ENCODE assay signal across 8 cellular contexts in genomic region chr12:113334786-113335539, GRCh38. TPM values are rescaled to one million over a fixed set of nuclear protein-coding genes. Genes with fewer than 3 reads are reported as not detected.
DNase-seq lines count a peak whose midpoint lies in the region; ATAC-seq and TF ChIP-seq lines count a peak whose summit lies in the region.

SLC8B1 (minus strand) TSS chr12:113335109; CDS start chr12:113332878, 2,231 bp downstream.

- no peaks in the 10 kb centered on the region for H3K4me1 ChIP-seq in ACC112 (ENCODE audit: control insufficient read depth, insufficient read depth, low read length, unreplicated experiment)

- peak; percentile 78 for ATAC-seq in GM18519 (IDR thresholded peaks at IDR 0.05; ENCODE audit: low FRiP score, unreplicated experiment)
- ATAC-seq in HG03045 (IDR thresholded peaks at IDR 0.05; ENCODE audit: unreplicated experiment) = peak; percentile 93

- no peak for TF ChIP-seq CTCF in kidney epithelial cell (IDR thresholded peaks at IDR 0.05; ENCODE audit: insufficient read depth, low read length, poor library complexity, severe bottlenecking)

- no peaks in the 10 kb centered on the region for H3K27me3 ChIP-seq in ACC112 (ENCODE audit: insufficient read depth, low read length)
- H3K27me3 ChIP-seq in kidney epithelial cell (ENCODE audit: control insufficient read depth, insufficient read depth, low read length) = no peaks in the 10 kb centered on the region

- H3K36me3 ChIP-seq in ACC112 (ENCODE audit: insufficient read depth, low read length) (no peaks in the 10 kb centered on the region; the same call in 1 of the 2 replicates), kidney epithelial cell (ENCODE audit: control insufficient read depth, insufficient read depth, low read length) (no peaks in the 10 kb centered on the region)

- peak within 1 kb of the TSS; percentile 87 for H2AFZ ChIP-seq in ACC112 (ENCODE audit: low read length, unreplicated experiment)

- peaks cover 3% of the 10 kb centered on the region for H3K79me2 ChIP-seq in ACC112 (ENCODE audit: control insufficient read depth, insufficient read depth, low read length, unreplicated experiment)

- H3K4me3 ChIP-seq in ACC112 (ENCODE audit: low read depth, low read length) (peak within 1 kb of the TSS; percentile 88), kidney epithelial cell (ENCODE audit: low read depth, low read length) (peak within 1 kb of the TSS; percentile 67)

- H3K27ac ChIP-seq in ACC112 (ENCODE audit: low read depth, low read length) = no peak within 1 kb of the TSS

- DNase-seq in NCI-H345 (lab: John Stamatoyannopoulos, UW) = peak; percentile 73
- DNase-seq in activated CD4-positive, alpha-beta T cell treated with anti-CD3 and anti-CD28 coated beads for 24 hours (ENCODE audit: low read depth in 2 of 2) = peak; percentile 85 to 86
- peak; percentile 95 for DNase-seq in cerebellum (ENCODE audit: low spot score)
- no peak for DNase-seq in kidney epithelial cell (ENCODE audit: low read depth)
- DNase-seq in stimulated activated CD4-positive, alpha-beta T cell treated with anti-CD3 and anti-CD28 coated beads, Interleukin-15, amount 100 ng/mL, for 24 hours = peak; percentile 88

RNA-seq across cellular contexts. Expression of gene SLC8B1, which starts in this region (rescaled TPM):
- 7.9 TPM for total RNA-seq in cerebellum
- total RNA-seq in kidney epithelial cell = 40.2 and 41.1 TPM in 2 replicates
